Comparison of ENCODE assay signal across 4 cellular contexts in the genomic region with DNA sequence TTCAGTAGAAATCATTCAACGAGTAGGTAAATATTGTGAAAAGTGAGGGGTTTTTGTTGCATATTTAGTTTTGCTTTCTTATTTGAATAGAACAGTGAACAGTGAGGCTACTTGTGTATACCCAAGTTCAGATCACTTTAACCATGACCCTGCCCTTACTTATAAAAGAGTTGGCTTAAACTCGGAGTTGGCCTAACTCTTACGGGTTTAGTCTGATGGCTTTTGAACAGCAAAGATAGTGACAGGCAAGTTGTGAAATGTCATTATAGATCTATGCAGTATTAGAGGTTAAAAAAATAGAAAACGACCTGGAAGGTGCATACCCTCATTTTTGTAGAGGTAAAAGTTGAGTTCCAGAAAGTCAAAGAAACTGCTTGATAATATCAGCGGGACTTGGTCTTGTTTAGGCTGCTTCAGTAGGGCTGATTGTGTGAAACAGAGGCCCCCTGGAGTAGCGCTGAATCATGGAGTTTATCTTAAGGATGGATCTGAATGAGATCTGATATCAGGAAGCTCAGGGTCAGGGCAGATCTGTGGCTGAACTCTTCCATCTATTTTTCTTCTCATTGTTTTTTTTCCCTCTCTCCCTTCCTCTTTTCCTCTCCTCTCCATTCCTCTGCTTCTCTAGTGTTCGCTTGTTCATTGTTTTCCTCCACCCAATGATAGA.
TF ChIP-seq lines count a peak whose summit lies in the region.

No MANE protein-coding gene starts in this region.

TF ChIP-seq in liver, 16 proteins besides CTCF, POLR2A, EP300 and RAD21 (continued from another document and continues in another):
- TF ChIP-seq, protein P1, sequence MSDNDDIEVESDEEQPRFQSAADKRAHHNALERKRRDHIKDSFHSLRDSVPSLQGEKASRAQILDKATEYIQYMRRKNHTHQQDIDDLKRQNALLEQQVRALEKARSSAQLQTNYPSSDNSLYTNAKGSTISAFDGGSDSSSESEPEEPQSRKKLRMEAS (IDR thresholded peaks at IDR 0.05) = peak; percentile 28
- TF ChIP-seq FOXA1 (IDR thresholded peaks at IDR 0.05) = no peak
- TF ChIP-seq, protein P2, sequence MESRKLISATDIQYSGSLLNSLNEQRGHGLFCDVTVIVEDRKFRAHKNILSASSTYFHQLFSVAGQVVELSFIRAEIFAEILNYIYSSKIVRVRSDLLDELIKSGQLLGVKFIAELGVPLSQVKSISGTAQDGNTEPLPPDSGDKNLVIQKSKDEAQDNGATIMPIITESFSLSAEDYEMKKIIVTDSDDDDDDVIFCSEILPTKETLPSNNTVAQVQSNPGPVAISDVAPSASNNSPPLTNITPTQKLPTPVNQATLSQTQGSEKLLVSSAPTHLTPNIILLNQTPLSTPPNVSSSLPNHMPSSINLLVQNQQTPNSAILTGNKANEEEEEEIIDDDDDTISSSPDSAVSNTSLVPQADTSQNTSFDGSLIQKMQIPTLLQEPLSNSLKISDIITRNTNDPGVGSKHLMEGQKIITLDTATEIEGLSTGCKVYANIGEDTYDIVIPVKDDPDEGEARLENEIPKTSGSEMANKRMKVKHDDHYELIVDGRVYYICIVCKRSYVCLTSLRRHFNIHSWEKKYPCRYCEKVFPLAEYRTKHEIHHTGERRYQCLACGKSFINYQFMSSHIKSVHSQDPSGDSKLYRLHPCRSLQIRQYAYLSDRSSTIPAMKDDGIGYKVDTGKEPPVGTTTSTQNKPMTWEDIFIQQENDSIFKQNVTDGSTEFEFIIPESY (IDR thresholded peaks at IDR 0.05) = no peak
- TF ChIP-seq, protein P3, sequence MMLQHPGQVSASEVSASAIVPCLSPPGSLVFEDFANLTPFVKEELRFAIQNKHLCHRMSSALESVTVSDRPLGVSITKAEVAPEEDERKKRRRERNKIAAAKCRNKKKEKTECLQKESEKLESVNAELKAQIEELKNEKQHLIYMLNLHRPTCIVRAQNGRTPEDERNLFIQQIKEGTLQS (IDR thresholded peaks at IDR 0.05) = peak; percentile 13
- TF ChIP-seq NR2F2 (IDR thresholded peaks at IDR 0.05) = no peak
- TF ChIP-seq GABPA (IDR thresholded peaks at IDR 0.05 in 1 of 2, conservative IDR thresholded peaks at IDR 0.05 in 1 of 2) = no peak
- TF ChIP-seq FOXA2 (IDR thresholded peaks at IDR 0.05) = peak; percentile 19
- peak in 1 of 2 donors; percentile 71 for TF ChIP-seq JUND (IDR thresholded peaks at IDR 0.05)
- TF ChIP-seq TAF1 (conservative IDR thresholded peaks at IDR 0.05) = no peak

TF ChIP-seq in HepG2, 621 proteins besides CTCF, POLR2A, EP300 and RAD21 (continued from another document):
- TF ChIP-seq, protein P4, sequence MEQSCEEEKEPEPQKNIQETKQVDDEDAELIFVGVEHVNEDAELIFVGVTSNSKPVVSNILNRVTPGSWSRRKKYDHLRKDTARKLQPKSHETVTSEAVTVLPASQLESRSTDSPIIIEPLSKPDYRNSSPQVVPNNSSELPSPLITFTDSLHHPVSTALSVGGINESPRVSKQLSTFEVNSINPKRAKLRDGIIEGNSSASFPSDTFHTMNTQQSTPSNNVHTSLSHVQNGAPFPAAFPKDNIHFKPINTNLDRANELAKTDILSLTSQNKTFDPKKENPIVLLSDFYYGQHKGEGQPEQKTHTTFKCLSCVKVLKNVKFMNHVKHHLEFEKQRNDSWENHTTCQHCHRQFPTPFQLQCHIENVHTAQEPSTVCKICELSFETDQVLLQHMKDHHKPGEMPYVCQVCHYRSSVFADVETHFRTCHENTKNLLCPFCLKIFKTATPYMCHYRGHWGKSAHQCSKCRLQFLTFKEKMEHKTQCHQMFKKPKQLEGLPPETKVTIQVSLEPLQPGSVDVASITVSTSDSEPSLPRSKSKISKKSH (CRISPR knock-in tag; IDR thresholded peaks at IDR 0.05; ENCODE audit: borderline replicate concordance) = no peak
- TF ChIP-seq KLF6 (CRISPR knock-in tag; IDR thresholded peaks at IDR 0.05) (no peak), SATB2 (CRISPR knock-in tag; IDR thresholded peaks at IDR 0.05) (no peak), RAD51 (IDR thresholded peaks at IDR 0.05; ENCODE audit: borderline replicate concordance) (no peak), NCOA1 (CRISPR knock-in tag; IDR thresholded peaks at IDR 0.05) (no peak), SAP130 (CRISPR knock-in tag; IDR thresholded peaks at IDR 0.05; ENCODE audit: low read depth) (no peak), AGO2 (optimal IDR thresholded peaks at IDR 0.05; ENCODE audit: low read depth, low read length) (no peak), ZFYVE20 (CRISPR knock-in tag; IDR thresholded peaks at IDR 0.05; ENCODE audit: borderline replicate concordance, low read depth) (no peak), ATF7 (IDR thresholded peaks at IDR 0.05) (no peak), ATF7 (CRISPR knock-in tag; IDR thresholded peaks at IDR 0.05) (no peak), ZFP36L1 (CRISPR knock-in tag; IDR thresholded peaks at IDR 0.05) (no peak), RFX1 (IDR thresholded peaks at IDR 0.05) (no peak), ZNF235 (CRISPR knock-in tag; IDR thresholded peaks at IDR 0.05; ENCODE audit: borderline replicate concordance) (no peak)
- TF ChIP-seq, protein P5, sequence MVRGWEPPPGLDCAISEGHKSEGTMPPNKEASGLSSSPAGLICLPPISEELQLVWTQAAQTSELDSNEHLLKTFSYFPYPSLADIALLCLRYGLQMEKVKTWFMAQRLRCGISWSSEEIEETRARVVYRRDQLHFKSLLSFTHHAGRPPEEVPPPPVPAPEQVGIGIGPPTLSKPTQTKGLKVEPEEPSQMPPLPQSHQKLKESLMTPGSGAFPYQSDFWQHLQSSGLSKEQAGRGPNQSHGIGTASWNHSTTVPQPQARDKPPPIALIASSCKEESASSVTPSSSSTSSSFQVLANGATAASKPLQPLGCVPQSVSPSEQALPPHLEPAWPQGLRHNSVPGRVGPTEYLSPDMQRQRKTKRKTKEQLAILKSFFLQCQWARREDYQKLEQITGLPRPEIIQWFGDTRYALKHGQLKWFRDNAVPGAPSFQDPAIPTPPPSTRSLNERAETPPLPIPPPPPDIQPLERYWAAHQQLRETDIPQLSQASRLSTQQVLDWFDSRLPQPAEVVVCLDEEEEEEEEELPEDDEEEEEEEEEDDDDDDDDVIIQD (CRISPR knock-in tag; IDR thresholded peaks at IDR 0.05; ENCODE audit: low read depth) = no peak
- TF ChIP-seq, protein P6, sequence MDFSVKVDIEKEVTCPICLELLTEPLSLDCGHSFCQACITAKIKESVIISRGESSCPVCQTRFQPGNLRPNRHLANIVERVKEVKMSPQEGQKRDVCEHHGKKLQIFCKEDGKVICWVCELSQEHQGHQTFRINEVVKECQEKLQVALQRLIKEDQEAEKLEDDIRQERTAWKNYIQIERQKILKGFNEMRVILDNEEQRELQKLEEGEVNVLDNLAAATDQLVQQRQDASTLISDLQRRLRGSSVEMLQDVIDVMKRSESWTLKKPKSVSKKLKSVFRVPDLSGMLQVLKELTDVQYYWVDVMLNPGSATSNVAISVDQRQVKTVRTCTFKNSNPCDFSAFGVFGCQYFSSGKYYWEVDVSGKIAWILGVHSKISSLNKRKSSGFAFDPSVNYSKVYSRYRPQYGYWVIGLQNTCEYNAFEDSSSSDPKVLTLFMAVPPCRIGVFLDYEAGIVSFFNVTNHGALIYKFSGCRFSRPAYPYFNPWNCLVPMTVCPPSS (IDR thresholded peaks at IDR 0.05) = no peak

TF ChIP-seq in SK-N-SH treated with all-trans-retinoic acid at 6 μM for 48 hours, 23 proteins besides CTCF, POLR2A, EP300 and RAD21 (continued from another document and continues in another):
- TF ChIP-seq, protein P7, sequence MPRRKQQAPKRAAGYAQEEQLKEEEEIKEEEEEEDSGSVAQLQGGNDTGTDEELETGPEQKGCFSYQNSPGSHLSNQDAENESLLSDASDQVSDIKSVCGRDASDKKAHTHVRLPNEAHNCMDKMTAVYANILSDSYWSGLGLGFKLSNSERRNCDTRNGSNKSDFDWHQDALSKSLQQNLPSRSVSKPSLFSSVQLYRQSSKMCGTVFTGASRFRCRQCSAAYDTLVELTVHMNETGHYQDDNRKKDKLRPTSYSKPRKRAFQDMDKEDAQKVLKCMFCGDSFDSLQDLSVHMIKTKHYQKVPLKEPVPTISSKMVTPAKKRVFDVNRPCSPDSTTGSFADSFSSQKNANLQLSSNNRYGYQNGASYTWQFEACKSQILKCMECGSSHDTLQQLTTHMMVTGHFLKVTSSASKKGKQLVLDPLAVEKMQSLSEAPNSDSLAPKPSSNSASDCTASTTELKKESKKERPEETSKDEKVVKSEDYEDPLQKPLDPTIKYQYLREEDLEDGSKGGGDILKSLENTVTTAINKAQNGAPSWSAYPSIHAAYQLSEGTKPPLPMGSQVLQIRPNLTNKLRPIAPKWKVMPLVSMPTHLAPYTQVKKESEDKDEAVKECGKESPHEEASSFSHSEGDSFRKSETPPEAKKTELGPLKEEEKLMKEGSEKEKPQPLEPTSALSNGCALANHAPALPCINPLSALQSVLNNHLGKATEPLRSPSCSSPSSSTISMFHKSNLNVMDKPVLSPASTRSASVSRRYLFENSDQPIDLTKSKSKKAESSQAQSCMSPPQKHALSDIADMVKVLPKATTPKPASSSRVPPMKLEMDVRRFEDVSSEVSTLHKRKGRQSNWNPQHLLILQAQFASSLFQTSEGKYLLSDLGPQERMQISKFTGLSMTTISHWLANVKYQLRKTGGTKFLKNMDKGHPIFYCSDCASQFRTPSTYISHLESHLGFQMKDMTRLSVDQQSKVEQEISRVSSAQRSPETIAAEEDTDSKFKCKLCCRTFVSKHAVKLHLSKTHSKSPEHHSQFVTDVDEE (CRISPR knock-in tag; IDR thresholded peaks at IDR 0.05) = no peak
- TF ChIP-seq, protein P8, sequence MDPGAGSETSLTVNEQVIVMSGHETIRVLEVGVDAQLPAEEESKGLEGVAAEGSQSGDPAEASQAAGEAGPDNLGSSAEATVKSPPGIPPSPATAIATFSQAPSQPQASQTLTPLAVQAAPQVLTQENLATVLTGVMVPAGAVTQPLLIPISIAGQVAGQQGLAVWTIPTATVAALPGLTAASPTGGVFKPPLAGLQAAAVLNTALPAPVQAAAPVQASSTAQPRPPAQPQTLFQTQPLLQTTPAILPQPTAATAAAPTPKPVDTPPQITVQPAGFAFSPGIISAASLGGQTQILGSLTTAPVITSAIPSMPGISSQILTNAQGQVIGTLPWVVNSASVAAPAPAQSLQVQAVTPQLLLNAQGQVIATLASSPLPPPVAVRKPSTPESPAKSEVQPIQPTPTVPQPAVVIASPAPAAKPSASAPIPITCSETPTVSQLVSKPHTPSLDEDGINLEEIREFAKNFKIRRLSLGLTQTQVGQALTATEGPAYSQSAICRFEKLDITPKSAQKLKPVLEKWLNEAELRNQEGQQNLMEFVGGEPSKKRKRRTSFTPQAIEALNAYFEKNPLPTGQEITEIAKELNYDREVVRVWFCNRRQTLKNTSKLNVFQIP (CRISPR knock-in tag; IDR thresholded peaks at IDR 0.05; ENCODE audit: borderline replicate concordance, low read depth) = no peak
- TF ChIP-seq ZNF565 (CRISPR knock-in tag; conservative IDR thresholded peaks at IDR 0.05; ENCODE audit: low read depth) = no peak

TF ChIP-seq in endothelial cell of umbilical vein, 7 proteins besides CTCF, POLR2A, EP300 and RAD21 (continued from another document):
- TF ChIP-seq, protein P1 (IDR thresholded peaks at IDR 0.05; ENCODE audit: insufficient read depth, insufficient read length) = no peak
- no peak for TF ChIP-seq JUN (IDR thresholded peaks at IDR 0.05; ENCODE audit: borderline replicate concordance, insufficient read depth, insufficient read length, low read depth)
- no peak for TF ChIP-seq EZH2 (IDR thresholded peaks at IDR 0.05; ENCODE audit: borderline replicate concordance, low read depth, low read length, severe bottlenecking)
- no peak for TF ChIP-seq POLR2AphosphoS5 (IDR thresholded peaks at IDR 0.05; ENCODE audit: insufficient read depth, low read depth, low read length)
- TF ChIP-seq FOS (IDR thresholded peaks at IDR 0.05; ENCODE audit: borderline replicate concordance, insufficient read depth, low read length) = no peak
TF ChIP-seq in endothelial cell of umbilical vein: peak in this region for 0.
